18 cellular contexts compared by ENCODE assay signal in genomic region chrX:133402830-133403625, GRCh38. TPM values are rescaled to one million over a fixed set of nuclear protein-coding genes. Genes with fewer than 3 reads are reported as not detected.
"Had no signal": no experiment of that assay in that cellular context is flagged by ENCODE, and none has a peak within 500 bp of the region (broad histone marks: within the 10 kb centered on the region; RNA-seq: fewer than 3 reads in every experiment).

No MANE protein-coding gene starts in this region.

- H3K27ac ChIP-seq: epithelial cell of prostate had no signal

- H3K4me3 Mint-ChIP-seq: activated CD4-positive, alpha-beta T cell treated with anti-CD3 and anti-CD28 coated beads, Interleukin-2, amount 10 ng/mL, durations not matched to agents 7 days and 5 days; activated naive CD4-positive, alpha-beta T cell treated with anti-CD3 and anti-CD28 coated beads, Interleukin-2, amount 50 U/mL, for 24 hours; natural killer cell; stimulated activated naive B cell treated with anti-CD40 and anti-IgM and Interleukin-4, amounts not matched to agents 10 μg/mL and 1 μg/mL and 100 μg/mL, for 72 hours; type B pancreatic cell had no signal

- DNase-seq: activated CD8-positive, alpha-beta memory T cell treated with anti-CD3 and anti-CD28 coated beads, Interleukin-2, amount 50 U/mL, for 4 hours; activated effector memory CD4-positive, alpha-beta T cell treated with Interleukin-2 at 50 U/mL for 16 hours; activated T-cell treated with anti-CD3 and anti-CD28 coated beads, Interleukin-2, amount 50 U/mL, for 48 hours; amniotic stem cell; caudate nucleus; foreskin melanocyte; natural killer cell; occipital lobe; posterior cingulate gyrus; stimulated activated naive B cell treated with anti-CD40 and anti-IgM and Interleukin-4, amounts not matched to agents 10 μg/mL and 1 μg/mL and 100 μg/mL, for 72 hours had no signal

- H3K27me3 Mint-ChIP-seq: activated naive CD4-positive, alpha-beta T cell treated with anti-CD3 and anti-CD28 coated beads, Interleukin-2, amount 50 U/mL, for 24 hours; brain; stimulated activated naive B cell treated with anti-CD40 and anti-IgM and Interleukin-4, amounts not matched to agents 10 μg/mL and 1 μg/mL and 100 μg/mL, for 72 hours; type B pancreatic cell had no signal

- H3K4me3 ChIP-seq: lung had no signal

- H3K4me1 Mint-ChIP-seq: natural killer cell; stimulated activated naive B cell treated with anti-CD40 and anti-IgM and Interleukin-4, amounts not matched to agents 10 μg/mL and 1 μg/mL and 100 μg/mL, for 72 hours had no signal

- H3K27ac Mint-ChIP-seq: activated naive CD4-positive, alpha-beta T cell treated with anti-CD3 and anti-CD28 coated beads, Interleukin-2, amount 50 U/mL, for 24 hours; natural killer cell; stimulated activated naive B cell treated with anti-CD40 and anti-IgM and Interleukin-4, amounts not matched to agents 10 μg/mL and 1 μg/mL and 100 μg/mL, for 72 hours had no signal

- H3K36me3 Mint-ChIP-seq: activated naive CD4-positive, alpha-beta T cell treated with anti-CD3 and anti-CD28 coated beads, Interleukin-2, amount 50 U/mL, for 24 hours; natural killer cell; stimulated activated naive B cell treated with anti-CD40 and anti-IgM and Interleukin-4, amounts not matched to agents 10 μg/mL and 1 μg/mL and 100 μg/mL, for 72 hours had no signal

- H3K9me3 Mint-ChIP-seq: activated CD4-positive, alpha-beta T cell treated with anti-CD3 and anti-CD28 coated beads, Interleukin-2, amount 10 ng/mL, durations not matched to agents 7 days and 5 days; activated naive CD4-positive, alpha-beta T cell treated with anti-CD3 and anti-CD28 coated beads, Interleukin-2, amount 50 U/mL, for 24 hours; natural killer cell had no signal

- ATAC-seq: left lobe of liver, natural killer cell had no signal

RNA-seq across cellular contexts. Expression of gene GPC4, which starts 12.3 kb away (rescaled TPM):
- total RNA-seq: activated CD4-positive, alpha-beta T cell treated with anti-CD3 and anti-CD28 coated beads, Interleukin-2, amount 10 ng/mL, durations not matched to agents 7 days and 5 days; T-helper 1 cell treated with Interleukin-12 subunit alpha and Interleukin-12 subunit beta and Interleukin-4 antibody, amounts not matched to agents 30 ng/mL and 1 ng/mL, for 36 hours had no signal
